14 cellular contexts compared by ENCODE assay signal in genomic region chr5:34667705-34668104, GRCh38. TPM values are rescaled to one million over a fixed set of nuclear protein-coding genes. Genes with fewer than 3 reads are reported as not detected.
DNase-seq lines count a peak whose midpoint lies in the region; ATAC-seq and TF ChIP-seq lines count a peak whose summit lies in the region.
"Had no signal": no experiment of that assay in that cellular context is flagged by ENCODE, and none has a peak within 500 bp of the region (broad histone marks: within the 10 kb centered on the region; RNA-seq: fewer than 3 reads in every experiment).

No MANE protein-coding gene starts in this region.

- H3K4me2 ChIP-seq in neural cell (ENCODE audit: low read length): no peak overlapping the region
- H3K4me2 ChIP-seq in smooth muscle cell: no peak overlapping the region

- intact Hi-C loops in esophagus muscularis mucosa (cut with DNase I): no loop called here

- no peaks in the 10 kb centered on the region for H3K9me2 ChIP-seq in neural cell (ENCODE audit: insufficient read depth, low read length)

- peak; percentile 23 for TF ChIP-seq EP300 in neural cell (conservative IDR thresholded peaks at IDR 0.05; ENCODE audit: poor library complexity, severe bottlenecking)
- no peak for TF ChIP-seq EP300 in esophagus muscularis mucosa (IDR thresholded peaks at IDR 0.05)

- H2AFZ ChIP-seq in neural cell (ENCODE audit: low read depth, low read length) (no peak overlapping the region), smooth muscle cell (ENCODE audit: low read depth) (no peak overlapping the region)

- no peak for ATAC-seq in HG03159 (IDR thresholded peaks at IDR 0.05; ENCODE audit: unreplicated experiment)

- H3K27ac ChIP-seq in HUES6 (ENCODE audit: low read depth, low read length) (peak overlapping the region; percentile 9; the same call in 1 of the 2 replicates), neural cell (ENCODE audit: low read length) (no peak overlapping the region), smooth muscle cell (ENCODE audit: low read depth) (peak overlapping the region; percentile 20), esophagus muscularis mucosa (replicated peaks in 1 of 4) (no peak overlapping the region)
- H3K27ac ChIP-seq: C4-2B had no signal

- H4K20me1 ChIP-seq in neural cell (ENCODE audit: insufficient read depth) (no peaks in the 10 kb centered on the region), smooth muscle cell (ENCODE audit: low read depth) (peaks cover 91% of the 10 kb centered on the region)

- no peak for TF ChIP-seq CTCF in neural cell (IDR thresholded peaks at IDR 0.05; ENCODE audit: poor library complexity, severe bottlenecking)
- TF ChIP-seq CTCF in smooth muscle cell (IDR thresholded peaks at IDR 0.05; ENCODE audit: borderline replicate concordance, insufficient read depth, poor library complexity, severe bottlenecking): no peak
- TF ChIP-seq CTCF in esophagus muscularis mucosa (IDR thresholded peaks at IDR 0.05): no peak

- 71% methylated on average over 5 of the region's 5 CpGs for WGBS in smooth muscle cell (ENCODE audit: low lambda C conversion rate)
- 85% methylated on average over 5 of the region's 5 CpGs for WGBS in esophagus muscularis mucosa

- H3K9me3 ChIP-seq in HUES6 (ENCODE audit: control insufficient read depth, insufficient read depth, low read depth, low read length) (no peaks in the 10 kb centered on the region), neural cell (ENCODE audit: low read length) (no peaks in the 10 kb centered on the region), smooth muscle cell (replicated peaks; ENCODE audit: low read depth) (no peaks in the 10 kb centered on the region), esophagus muscularis mucosa (no peaks in the 10 kb centered on the region)
- H3K9me3 ChIP-seq: BE2C had no signal

- no peak overlapping the region for H3K9ac ChIP-seq in HUES6 (ENCODE audit: low read length)
- H3K9ac ChIP-seq in neural cell (ENCODE audit: low read length): no peak overlapping the region
- H3K9ac ChIP-seq in smooth muscle cell (ENCODE audit: low read depth): no peak overlapping the region

- H3K4me3 ChIP-seq in HUES6 (ENCODE audit: low read depth, low read length) (no peak overlapping the region), neural cell (ENCODE audit: low read length) (no peak overlapping the region), smooth muscle cell (no peak overlapping the region), esophagus muscularis mucosa (no peak overlapping the region)

- TF ChIP-seq RAD21 in neural cell (conservative IDR thresholded peaks at IDR 0.05): no peak

- no peaks in the 10 kb centered on the region for H3F3A ChIP-seq in neural cell (ENCODE audit: insufficient read depth, low read length, poor library complexity, severe bottlenecking)
- peaks cover 4% of the 10 kb centered on the region for H3F3A ChIP-seq in smooth muscle cell (ENCODE audit: low read depth)

- peak; percentile 54 for DNase-seq in iris pigment epithelial cell (ENCODE audit: low read depth)
- DNase-seq in smooth muscle cell (lab: John Stamatoyannopoulos, UW; ENCODE audit: unreplicated experiment): no peak
- DNase-seq in SK-N-DZ (ENCODE audit: low spot score): no peak
- no peak for DNase-seq in esophagus muscularis mucosa (ENCODE audit: extremely low spot score)
- no peak for DNase-seq in activated gamma-delta T cell treated with Interleukin-2 at 50 U/mL for 16 hours
- DNase-seq: BE2C; CD4-positive, alpha-beta memory T cell; DND-41; GDM1; KG1 had no signal

- H3K36me3 ChIP-seq in HUES6 (ENCODE audit: control insufficient read depth, insufficient read depth, low read length): peaks cover 30% of the 10 kb centered on the region
- no peaks in the 10 kb centered on the region for H3K36me3 ChIP-seq in neural cell (ENCODE audit: insufficient read depth, low read length)
- H3K36me3 ChIP-seq in smooth muscle cell (ENCODE audit: low read depth): no peaks in the 10 kb centered on the region
- peaks cover 0 to 14% (median 0%) of the 10 kb centered on the region in 4 donors for H3K36me3 ChIP-seq in esophagus muscularis mucosa
- H3K36me3 ChIP-seq: BE2C had no signal

- H3K79me2 ChIP-seq in neural cell (replicated peaks; ENCODE audit: insufficient read depth, low read length) (peaks cover 92% of the 10 kb centered on the region), smooth muscle cell (ENCODE audit: low read depth) (peaks cover 98% of the 10 kb centered on the region)

- H3K4me1 ChIP-seq in HUES6 (ENCODE audit: control insufficient read depth, insufficient read depth, low read length): peaks cover 29% of the 10 kb centered on the region
- H3K4me1 ChIP-seq in smooth muscle cell (ENCODE audit: low read depth): peaks cover 10% of the 10 kb centered on the region
- H3K4me1 ChIP-seq in esophagus muscularis mucosa: peaks cover 2 to 22% (median 17%) of the 10 kb centered on the region in 4 donors
- H3K4me1 ChIP-seq: BE2C had no signal

- no peak for TF ChIP-seq POLR2A in esophagus muscularis mucosa (IDR thresholded peaks at IDR 0.05; ENCODE audit: low read depth)

- H3K27me3 ChIP-seq in HUES6 (ENCODE audit: control insufficient read depth, insufficient read depth, low read length): no peaks in the 10 kb centered on the region
- no peaks in the 10 kb centered on the region for H3K27me3 ChIP-seq in neural cell (ENCODE audit: insufficient read depth, low read depth, low read length)
- no peaks in the 10 kb centered on the region for H3K27me3 ChIP-seq in smooth muscle cell (ENCODE audit: low read depth)
- H3K27me3 ChIP-seq in esophagus muscularis mucosa: no peaks in the 10 kb centered on the region
- H3K27me3 ChIP-seq: BE2C had no signal

TF ChIP-seq in neural cell, 6 proteins besides CTCF, POLR2A, EP300 and RAD21:
- no peak for TF ChIP-seq POLR2AphosphoS5 (IDR thresholded peaks at IDR 0.05)

RNA-seq across cellular contexts. Expression of gene RAI14, which starts 11.6 kb away (rescaled TPM):
- polyA plus RNA-seq in neural cell: 6.0 and 7.8 TPM in 2 replicates
- polyA minus RNA-seq in neural cell: 14.8 and 17.3 TPM in 2 replicates
- 209 and 211 TPM in 2 replicates for total RNA-seq in smooth muscle cell
- 111 and 113 TPM in 2 replicates for polyA plus RNA-seq in smooth muscle cell
- 46.3 and 49.9 TPM in 2 replicates for polyA plus RNA-seq in SK-N-DZ (2014; cell fraction: cytosol; rRNA removed)
- 29.4 and 38.7 TPM in 2 replicates for polyA plus RNA-seq in SK-N-DZ (2014; cell fraction: nucleus; rRNA removed)
- 10 to 100 TPM; 57.3 to 76.4 (median 68.1) TPM for total RNA-seq in esophagus muscularis mucosa

Comparison
In these comparisons a context has a peak if more than half of its experiments do, and no peak if none do; other contexts are left out.
1. H3K27ac ChIP-seq: peak in HUES6 (single experiment) and smooth muscle cell (single experiment); none in neural cell (single experiment) and esophagus muscularis mucosa (0 of 4).